In the genomic region with DNA sequence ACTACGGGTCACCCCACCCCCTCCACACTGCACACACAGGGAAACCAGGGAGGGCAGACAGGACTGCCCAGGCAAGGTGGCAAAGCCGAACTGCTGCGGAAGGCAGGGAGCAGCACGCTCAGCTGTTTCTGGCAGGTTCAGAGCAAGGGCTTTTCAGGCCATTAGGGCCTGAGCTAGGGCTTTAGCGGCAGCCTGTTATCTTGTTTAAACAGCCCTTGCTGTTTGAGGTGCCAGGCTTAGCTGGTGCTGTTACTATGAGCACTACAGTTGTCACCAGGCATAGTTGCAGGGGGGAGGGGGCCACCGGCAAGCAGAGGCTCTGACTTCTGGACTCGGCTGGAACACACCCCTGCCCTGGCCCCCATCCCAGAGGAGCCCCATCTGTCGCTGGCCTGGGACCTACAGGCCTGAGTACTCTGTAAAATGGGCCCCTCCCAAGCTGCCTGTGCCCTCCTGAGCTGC, we compare ENCODE assay signal across 1 cellular context.
TF ChIP-seq lines count a peak whose summit lies in the region.

No MANE protein-coding gene starts in this region.

TF ChIP-seq in K562, 482 proteins besides CTCF, POLR2A, EP300 and RAD21:
- TF ChIP-seq THAP12 (CRISPR knock-in tag; IDR thresholded peaks at IDR 0.05) (peak; percentile 46), HDAC1 (IDR thresholded peaks at IDR 0.05) (peak in 1 of 2 experiments; percentile 15; a peak in 1 of 4 replicates), DACH1 (IDR thresholded peaks at IDR 0.05; ENCODE audit: partially characterized antibody) (peak; percentile 67), ZNF3 (CRISPR knock-in tag; IDR thresholded peaks at IDR 0.05) (no peak), CBX3 (IDR thresholded peaks at IDR 0.05; ENCODE audit: borderline replicate concordance in 1 of 2, low read length in 2 of 2) (peak in 1 of 2 experiments; percentile 92; a peak in 2 of 3 replicates), HDGF (IDR thresholded peaks at IDR 0.05) (no peak), ZNF253 (CRISPR knock-in tag; conservative IDR thresholded peaks at IDR 0.05) (no peak), MCM7 (IDR thresholded peaks at IDR 0.05) (0 out of 4 replicates have a peak, but pooled peaks of 1 of the 2 experiments have one; percentile 1), FOXA1 (IDR thresholded peaks at IDR 0.05; ENCODE audit: borderline replicate concordance) (peak; percentile 70; the same call in 1 of the 2 replicates), SIN3A (IDR thresholded peaks at IDR 0.05; ENCODE audit: borderline replicate concordance in 2 of 2, control insufficient read depth in 1 of 2, low read depth in 2 of 2, low read length in 2 of 2) (peak in 1 of 2 experiments; percentile 2; a peak in 1 of 4 replicates), CBFA2T3 (IDR thresholded peaks at IDR 0.05) (peak; percentile 86), POLR2AphosphoS5 (IDR thresholded peaks at IDR 0.05; ENCODE audit: control insufficient read depth, insufficient read depth, low read depth, low read length) (peak; percentile 41; the same call in 1 of the 2 replicates), NEUROD1 (IDR thresholded peaks at IDR 0.05; ENCODE audit: borderline replicate concordance, low read depth, low read length, partially characterized antibody) (peak; percentile 12), SRSF3 (IDR thresholded peaks at IDR 0.05; ENCODE audit: insufficient read depth, low read length) (no peak), ZNF282 (CRISPR knock-in tag; IDR thresholded peaks at IDR 0.05) (no peak), ZBTB7A (IDR thresholded peaks at IDR 0.05; ENCODE audit: borderline replicate concordance, control insufficient read depth, low read depth, low read length) (peak; percentile 25; the same call in 1 of the 2 replicates), GATAD2A (IDR thresholded peaks at IDR 0.05) (0 out of 2 replicates have a peak, but pooled peaks have one; percentile 12), GABPA (tag; conservative IDR thresholded peaks at IDR 0.05; ENCODE audit: low read depth) (no peak), RB1 (IDR thresholded peaks at IDR 0.05; ENCODE audit: low read depth) (peak; percentile 45; the same call in 1 of the 2 replicates), MLX (CRISPR knock-in tag; conservative IDR thresholded peaks at IDR 0.05) (0 out of 4 replicates have a peak, but pooled peaks of 1 of the 2 experiments have one; percentile 16), KDM2B (CRISPR knock-in tag; IDR thresholded peaks at IDR 0.05) (peak; percentile 68; the same call in 1 of the 2 replicates), STAT6 (CRISPR knock-in tag; IDR thresholded peaks at IDR 0.05) (0 out of 2 replicates have a peak, but pooled peaks have one; percentile 16), RCOR1 (IDR thresholded peaks at IDR 0.05; ENCODE audit: borderline replicate concordance in 1 of 2, low read depth in 2 of 2, low read length in 2 of 2) (peak in 1 of 2 experiments; percentile 41; a peak in 1 of 4 replicates), PML (IDR thresholded peaks at IDR 0.05; ENCODE audit: low read length) (peak; percentile 29; the same call in 1 of the 2 replicates), CBFA2T2 (conservative IDR thresholded peaks at IDR 0.05) (peak; percentile 79), ZKSCAN1 (IDR thresholded peaks at IDR 0.05; ENCODE audit: low read depth, low read length) (peak; percentile 37; the same call in 1 of the 2 replicates)
- TF ChIP-seq, protein P1, sequence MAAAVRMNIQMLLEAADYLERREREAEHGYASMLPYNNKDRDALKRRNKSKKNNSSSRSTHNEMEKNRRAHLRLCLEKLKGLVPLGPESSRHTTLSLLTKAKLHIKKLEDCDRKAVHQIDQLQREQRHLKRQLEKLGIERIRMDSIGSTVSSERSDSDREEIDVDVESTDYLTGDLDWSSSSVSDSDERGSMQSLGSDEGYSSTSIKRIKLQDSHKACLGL (CRISPR knock-in tag; IDR thresholded peaks at IDR 0.05; ENCODE audit: borderline replicate concordance, poor library complexity, severe bottlenecking): peak; percentile 17
